ENCODE assay signal across 14 cellular contexts in genomic region chr15:60784855-60785254, GRCh38.
"Had no signal": no experiment of that assay in that cellular context is flagged by ENCODE, and none has a peak within 500 bp of the region (broad histone marks: within the 10 kb centered on the region; RNA-seq: fewer than 3 reads in every experiment).

No MANE protein-coding gene starts in this region.

- H3K36me3 ChIP-seq: ascending aorta, breast epithelium had no signal

- H3K27me3 ChIP-seq: ascending aorta, breast epithelium had no signal

- H3K27ac Mint-ChIP-seq: activated CD8-positive, alpha-beta T cell treated with anti-CD3 and anti-CD28 coated beads for 36 hours; dendritic cell treated with granulocyte-macrophage colony-stimulating factor and Interleukin-4, amounts not matched to agents 40 ng/mL and 50 ng/mL, for 4 days; natural killer cell treated with Interleukin-12 subunit alpha and Interleukin-12 subunit beta and Interleukin-15 and Interleukin-18, amount 100 ng/mL, for 72 hours; stimulated activated memory B cell treated with anti-CD40 and anti-IgM and Interleukin-4, amounts not matched to agents 10 μg/mL and 1 μg/mL and 100 μg/mL, for 72 hours had no signal

- H3K4me1 ChIP-seq: breast epithelium, foreskin keratinocyte had no signal

- H3K4me3 ChIP-seq: ascending aorta, breast epithelium had no signal

- DNase-seq: activated CD8-positive, alpha-beta T cell treated with anti-CD3 and anti-CD28 coated beads for 36 hours; cerebellar nuclear complex; effector memory CD4-positive, alpha-beta T cell; foreskin keratinocyte; kidney glomerular epithelial cell; mesenchymal stem cell; posterior cingulate gyrus; retina; stimulated activated CD4-positive, alpha-beta T cell treated with anti-CD3 and anti-CD28 coated beads, Interleukin-2, amount 100 ng/mL, for 48 hours had no signal

- H3K9me3 ChIP-seq: ascending aorta, breast epithelium had no signal

- H3K9me3 Mint-ChIP-seq: activated CD8-positive, alpha-beta T cell treated with anti-CD3 and anti-CD28 coated beads for 36 hours; dendritic cell treated with granulocyte-macrophage colony-stimulating factor and Interleukin-4, amounts not matched to agents 40 ng/mL and 50 ng/mL, for 4 days; natural killer cell treated with Interleukin-12 subunit alpha and Interleukin-12 subunit beta and Interleukin-15 and Interleukin-18, amount 100 ng/mL, for 72 hours; stimulated activated memory B cell treated with anti-CD40 and anti-IgM and Interleukin-4, amounts not matched to agents 10 μg/mL and 1 μg/mL and 100 μg/mL, for 72 hours had no signal

- H3K4me1 Mint-ChIP-seq: stimulated activated memory B cell treated with anti-CD40 and anti-IgM and Interleukin-4, amounts not matched to agents 10 μg/mL and 1 μg/mL and 100 μg/mL, for 72 hours had no signal

- ATAC-seq: activated CD8-positive, alpha-beta T cell treated with anti-CD3 and anti-CD28 coated beads for 36 hours; foreskin keratinocyte; natural killer cell treated with Interleukin-12 subunit alpha and Interleukin-12 subunit beta and Interleukin-15 and Interleukin-18, amount 100 ng/mL, for 72 hours; stimulated activated memory B cell treated with anti-CD40 and anti-IgM and Interleukin-4, amounts not matched to agents 10 μg/mL and 1 μg/mL and 100 μg/mL, for 72 hours had no signal

- H3K27ac ChIP-seq: ascending aorta, breast epithelium, foreskin keratinocyte had no signal

- H3K27me3 Mint-ChIP-seq: activated CD8-positive, alpha-beta T cell treated with anti-CD3 and anti-CD28 coated beads for 36 hours had no signal

- H3K4me3 Mint-ChIP-seq: activated CD8-positive, alpha-beta T cell treated with anti-CD3 and anti-CD28 coated beads for 36 hours; dendritic cell treated with granulocyte-macrophage colony-stimulating factor and Interleukin-4, amounts not matched to agents 40 ng/mL and 50 ng/mL, for 4 days; natural killer cell treated with Interleukin-12 subunit alpha and Interleukin-12 subunit beta and Interleukin-15 and Interleukin-18, amount 100 ng/mL, for 72 hours; stimulated activated memory B cell treated with anti-CD40 and anti-IgM and Interleukin-4, amounts not matched to agents 10 μg/mL and 1 μg/mL and 100 μg/mL, for 72 hours had no signal

- H3K36me3 Mint-ChIP-seq: natural killer cell treated with Interleukin-12 subunit alpha and Interleukin-12 subunit beta and Interleukin-15 and Interleukin-18, amount 100 ng/mL, for 72 hours; stimulated activated memory B cell treated with anti-CD40 and anti-IgM and Interleukin-4, amounts not matched to agents 10 μg/mL and 1 μg/mL and 100 μg/mL, for 72 hours had no signal
